In genomic region chr19:35911790-35912189, GRCh38 we compare ENCODE assay signal across 15 cellular contexts. TPM values are rescaled to one million over a fixed set of nuclear protein-coding genes. Genes with fewer than 3 reads are reported as not detected.
DNase-seq lines count a peak whose midpoint lies in the region; ATAC-seq and FAIRE-seq lines count a peak whose summit lies in the region.
"Had no signal": no experiment of that assay in that cellular context is flagged by ENCODE, and none has a peak within 500 bp of the region (broad histone marks: within the 10 kb centered on the region; RNA-seq: fewer than 3 reads in every experiment).

No MANE protein-coding gene starts in this region.

- peak overlapping the region in 4 of 6 donors; percentile 39 to 70 (median 64) for H3K27ac Mint-ChIP-seq in immature natural killer cell

- no peaks in the 10 kb centered on the region for H3K9me3 Mint-ChIP-seq in immature natural killer cell
- H3K9me3 Mint-ChIP-seq: activated B cell treated with CpG ODN at 0.5 μM for 24 hours; CD4-positive, alpha-beta memory T cell had no signal

- H3K4me1 Mint-ChIP-seq in immature natural killer cell, result peaks cover 30 to 34% of the 10 kb centered on the region in 2 donors

- no peak for ATAC-seq in GM18520 (IDR thresholded peaks at IDR 0.05; ENCODE audit: unreplicated experiment)

- in situ Hi-C loops in ACHN (cut with HindIII; ENCODE audit: low pct_ligation_motif_present, low pct_unique_long_range_greater_than_20kb, low sequenced_read_pairs), result no loop called here

- no peak for FAIRE-seq in RCC 7860 (lab: Jason Lieb, UNC)

- DNase-seq in ACHN, result peak; percentile 21
- DNase-seq in ELR (ENCODE audit: low read depth), result peak; percentile 34
- peak; percentile 51 for DNase-seq in RCC 7860 (ENCODE audit: low spot score)
- no peak for DNase-seq in immature natural killer cell
- no peak for DNase-seq in NCI-H2227 (lab: John Stamatoyannopoulos, UW; ENCODE audit: unreplicated experiment)
- no peak for DNase-seq in SKM-1 (lab: John Stamatoyannopoulos, UW; ENCODE audit: unreplicated experiment)
- DNase-seq in ureter (ENCODE audit: low spot score), result no peak
- DNase-seq: activated B cell treated with CpG ODN at 0.5 μM for 24 hours; activated naive CD4-positive, alpha-beta T cell treated with Interleukin-2 at 50 U/mL for 16 hours; CD4-positive, alpha-beta memory T cell; colonic mucosa; foreskin melanocyte; NCI-H2081 treated with DMSO at 0.1 percent for 48 hours; SHP77 treated with DMSO at 0.1 percent for 48 hours had no signal

- H3K36me3 Mint-ChIP-seq in immature natural killer cell, result peaks cover 3 to 9% (median 7%) of the 10 kb centered on the region in 3 donors
- H3K36me3 Mint-ChIP-seq: CD4-positive, alpha-beta memory T cell had no signal

- peaks cover 3 to 6% (median 5%) of the 10 kb centered on the region in 3 donors for H3K27me3 Mint-ChIP-seq in immature natural killer cell (ENCODE audit: low read depth in 3 of 3)
- H3K27me3 Mint-ChIP-seq: activated B cell treated with CpG ODN at 0.5 μM for 24 hours; CD4-positive, alpha-beta memory T cell had no signal

- H3K4me3 Mint-ChIP-seq in immature natural killer cell, result no peak overlapping the region
- H3K4me3 Mint-ChIP-seq: activated B cell treated with CpG ODN at 0.5 μM for 24 hours; CD4-positive, alpha-beta memory T cell had no signal

RNA-seq across cellular contexts. Expression of gene TYROBP, which starts 3.7 kb away (rescaled TPM):
- polyA plus RNA-seq in immature natural killer cell, result 1,000 to 10,000 TPM; 2,771 to 3,312 (median 2,871) TPM
- 18.7 TPM for total RNA-seq in ureter
- total RNA-seq: activated B cell treated with CpG ODN at 0.5 μM for 24 hours had no signal

RNA-seq across cellular contexts. Expression of gene HCST, which starts 9.5 kb away (rescaled TPM):
- polyA plus RNA-seq in immature natural killer cell, result 1,000 to 10,000 TPM; 1,885 to 2,801 (median 2,654) TPM
- total RNA-seq in ureter, result 6.8 TPM

RNA-seq across cellular contexts. Expression of gene NFKBID, which starts 11.4 kb away (rescaled TPM):
- polyA plus RNA-seq in immature natural killer cell, result 1 to 10 TPM; 2.7 to 8.0 (median 2.9) TPM
- total RNA-seq in ureter, result 14.1 TPM

RNA-seq across cellular contexts. Expression of gene LRFN3, which starts 24.4 kb away (rescaled TPM):
- polyA plus RNA-seq in immature natural killer cell, result under 1 TPM; 0.17 to 0.62 (median 0.32) TPM
- 9.6 TPM for total RNA-seq in ureter

RNA-seq across cellular contexts. Expression of gene APLP1, which starts 43.4 kb away (rescaled TPM):
- under 1 TPM in 1 of 3 donors, not detected in 2; 0.72 TPM for polyA plus RNA-seq in immature natural killer cell
- total RNA-seq in ureter, result 6.2 TPM
- total RNA-seq: activated B cell treated with CpG ODN at 0.5 μM for 24 hours; CD4-positive, alpha-beta memory T cell had no signal

Comparison
In these comparisons a context has a peak if more than half of its experiments do, and no peak if none do; other contexts are left out.
1. DNase-seq: peak in ACHN (single experiment), ELR (single experiment) and RCC 7860 (single experiment); none in immature natural killer cell (0 of 3), NCI-H2227 (single experiment), SKM-1 (single experiment) and ureter (single experiment).